Comparison of ENCODE assay signal across 14 cellular contexts in genomic region chr5:112386716-112387115, GRCh38. TPM values are rescaled to one million over a fixed set of nuclear protein-coding genes. Genes with fewer than 3 reads are reported as not detected.
DNase-seq lines count a peak whose midpoint lies in the region; ATAC-seq and TF ChIP-seq lines count a peak whose summit lies in the region.
"Had no signal": no experiment of that assay in that cellular context is flagged by ENCODE, and none has a peak within 500 bp of the region (broad histone marks: within the 10 kb centered on the region; RNA-seq: fewer than 3 reads in every experiment).

No MANE protein-coding gene starts in this region.

- H3K4me2 ChIP-seq in osteoblast (ENCODE audit: insufficient read depth, low read length), result no peak overlapping the region

- DNase-seq in NCI-H1694 (lab: John Stamatoyannopoulos, UW) (peak; percentile 66), NCI-H82 treated with DMSO at 0.1 percent for 48 hours (lab: John Stamatoyannopoulos, UW; ENCODE audit: unreplicated experiment) (peak; percentile 24), nephron progenitor cell (no peak), osteoblast (ENCODE audit: insufficient read length, low spot score, missing footprints) (no peak), occipital lobe (lab: John Stamatoyannopoulos, UW) (no peak)
- no peak for DNase-seq in stimulated activated effector memory CD8-positive, alpha-beta T cell treated with anti-CD3 and anti-CD28 coated beads, Interleukin-12 subunit alpha, Interleukin-12 subunit beta, amount 100 ng/mL, for 72 hours (ENCODE audit: low spot score in 2 of 2)
- DNase-seq: ACHN; Caco-2; CD4-positive, alpha-beta T cell; H9; HFFc6 had no signal

- H3K27me3 Mint-ChIP-seq in nephron progenitor cell (ENCODE audit: low read depth, poor library complexity), result peaks cover 7% of the 10 kb centered on the region

- H3K36me3 Mint-ChIP-seq in nephron progenitor cell (ENCODE audit: low read depth), result no peaks in the 10 kb centered on the region
- no peaks in the 10 kb centered on the region for H3K36me3 Mint-ChIP-seq in stimulated activated effector memory CD8-positive, alpha-beta T cell treated with anti-CD3 and anti-CD28 coated beads, Interleukin-12 subunit alpha, Interleukin-12 subunit beta, amount 100 ng/mL, for 72 hours

- H4K20me1 ChIP-seq in osteoblast (ENCODE audit: insufficient read depth, low read length), result no peaks in the 10 kb centered on the region

- no peak for TF ChIP-seq CTCF in nephron progenitor cell (IDR thresholded peaks at IDR 0.05)
- TF ChIP-seq CTCF in osteoblast (IDR thresholded peaks at IDR 0.05; ENCODE audit: extremely low read depth, low read depth, low read length), result no peak

- H2AFZ ChIP-seq in osteoblast (ENCODE audit: low read length), result no peak overlapping the region

- H3K27ac Mint-ChIP-seq in nephron progenitor cell, result peak overlapping the region; percentile 8
- no peak overlapping the region for H3K27ac Mint-ChIP-seq in stimulated activated effector memory CD8-positive, alpha-beta T cell treated with anti-CD3 and anti-CD28 coated beads, Interleukin-12 subunit alpha, Interleukin-12 subunit beta, amount 100 ng/mL, for 72 hours
- H3K27ac Mint-ChIP-seq: CD4-positive, alpha-beta T cell; H9; HFFc6 had no signal

- no peaks in the 10 kb centered on the region for H3K27me3 ChIP-seq in osteoblast (ENCODE audit: insufficient read depth, low read length)

- no peak overlapping the region for H3K4me3 ChIP-seq in osteoblast (ENCODE audit: insufficient read depth, low read length)

- no peak overlapping the region for H3K4me3 Mint-ChIP-seq in nephron progenitor cell
- H3K4me3 Mint-ChIP-seq in stimulated activated effector memory CD8-positive, alpha-beta T cell treated with anti-CD3 and anti-CD28 coated beads, Interleukin-12 subunit alpha, Interleukin-12 subunit beta, amount 100 ng/mL, for 72 hours, result no peak overlapping the region
- H3K4me3 Mint-ChIP-seq: CD4-positive, alpha-beta T cell; H9; HFFc6 had no signal

- no peaks in the 10 kb centered on the region for H3K4me1 ChIP-seq in osteoblast (ENCODE audit: insufficient read depth, low read length)
- H3K4me1 ChIP-seq: Caco-2 had no signal

- no peak overlapping the region for H3K27ac ChIP-seq in osteoblast (ENCODE audit: low read depth, low read length)
- H3K27ac ChIP-seq: C4-2B had no signal

- peaks cover 73% of the 10 kb centered on the region for H3K4me1 Mint-ChIP-seq in nephron progenitor cell
- H3K4me1 Mint-ChIP-seq in stimulated activated effector memory CD8-positive, alpha-beta T cell treated with anti-CD3 and anti-CD28 coated beads, Interleukin-12 subunit alpha, Interleukin-12 subunit beta, amount 100 ng/mL, for 72 hours, result no peaks in the 10 kb centered on the region

- H3K9me3 ChIP-seq in osteoblast (ENCODE audit: low read depth, low read length), result no peaks in the 10 kb centered on the region
- H3K9me3 ChIP-seq: Caco-2 had no signal

- no peaks in the 10 kb centered on the region for H3K79me2 ChIP-seq in osteoblast (ENCODE audit: insufficient read depth, low read length)

- no peaks in the 10 kb centered on the region for H3K36me3 ChIP-seq in osteoblast (ENCODE audit: insufficient read depth, low read length)

- H3K9me3 Mint-ChIP-seq in nephron progenitor cell, result peaks cover 6% of the 10 kb centered on the region
- no peaks in the 10 kb centered on the region for H3K9me3 Mint-ChIP-seq in stimulated activated effector memory CD8-positive, alpha-beta T cell treated with anti-CD3 and anti-CD28 coated beads, Interleukin-12 subunit alpha, Interleukin-12 subunit beta, amount 100 ng/mL, for 72 hours
- H3K9me3 Mint-ChIP-seq: H9, HFFc6 had no signal

- no peak for ATAC-seq in stimulated activated effector memory CD8-positive, alpha-beta T cell treated with anti-CD3 and anti-CD28 coated beads, Interleukin-12 subunit alpha, Interleukin-12 subunit beta, amount 100 ng/mL, for 72 hours
- no peak for ATAC-seq in HG02623 (IDR thresholded peaks at IDR 0.05; ENCODE audit: unreplicated experiment)
- ATAC-seq: HepG2 had no signal

RNA-seq across cellular contexts. Expression of gene EPB41L4A, which starts 32.4 kb away (rescaled TPM):
- total RNA-seq in osteoblast (0.59 and 0.72 TPM in 2 replicates), occipital lobe (78.8 TPM)

Comparison
In these comparisons a context has a peak if more than half of its experiments do, and no peak if none do; other contexts are left out.
1. DNase-seq: peak in NCI-H1694 (single experiment) and NCI-H82 treated with DMSO at 0.1 percent for 48 hours (single experiment); none in nephron progenitor cell (single experiment), stimulated activated effector memory CD8-positive, alpha-beta T cell treated with anti-CD3 and anti-CD28 coated beads, Interleukin-12 subunit alpha, Interleukin-12 subunit beta, amount 100 ng/mL, for 72 hours (0 of 2), osteoblast (single experiment) and occipital lobe (single experiment).
2. RNA of gene EPB41L4A, which starts 32.4 kb away (total RNA-seq): 78.8 TPM in occipital lobe (single experiment); 0.59 to 0.72 TPM in osteoblast; every median in the first group is over 10 times any median in the second.